ENCODE assay signal across 8 cellular contexts in genomic region chr1:32742132-32742947, GRCh38. TPM values are rescaled to one million over a fixed set of nuclear protein-coding genes. Genes with fewer than 3 reads are reported as not detected.
DNase-seq lines count a peak whose midpoint lies in the region; ATAC-seq and TF ChIP-seq lines count a peak whose summit lies in the region.

No MANE protein-coding gene starts in this region.

- H3K4me1 Mint-ChIP-seq in CD4-positive, alpha-beta memory T cell = peaks cover 0 to 5% (median 0%) of the 10 kb centered on the region in 4 donors
- peaks cover 15% of the 10 kb centered on the region for H3K4me1 Mint-ChIP-seq in nephron

- TF ChIP-seq CTCF in OCI-LY3 (IDR thresholded peaks at IDR 0.05; ENCODE audit: low read depth, low read length) (no peak), nephron (IDR thresholded peaks at IDR 0.05; ENCODE audit: unreplicated experiment in 3 of 3) (no peak)

- no peaks in the 10 kb centered on the region for H4K20me1 ChIP-seq in OCI-LY3 (ENCODE audit: insufficient read depth, low read length)

- peaks cover 6 to 8% of the 10 kb centered on the region in 2 donors for H3K27me3 Mint-ChIP-seq in CD4-positive, alpha-beta memory T cell
- no peaks in the 10 kb centered on the region for H3K27me3 Mint-ChIP-seq in nephron (ENCODE audit: low read depth)

- no peaks in the 10 kb centered on the region for H3K36me3 ChIP-seq in CD4-positive, alpha-beta memory T cell (ENCODE audit: insufficient read depth, low read length)
- H3K36me3 ChIP-seq in OCI-LY3 (replicated peaks; ENCODE audit: low read depth, low read length) = no peaks in the 10 kb centered on the region

- H3K9me3 ChIP-seq in CD4-positive, alpha-beta memory T cell (ENCODE audit: control insufficient read depth in 1 of 2, low read length in 2 of 2) = no peaks in the 10 kb centered on the region
- no peaks in the 10 kb centered on the region for H3K9me3 ChIP-seq in OCI-LY3 (ENCODE audit: insufficient read depth, low read length)

- H3K4me1 ChIP-seq in CD4-positive, alpha-beta memory T cell (ENCODE audit: insufficient read depth, low read length) = peaks cover 5% of the 10 kb centered on the region
- peaks cover 8% of the 10 kb centered on the region for H3K4me1 ChIP-seq in OCI-LY3 (ENCODE audit: low read length)

- no peak overlapping the region for H2AFZ ChIP-seq in OCI-LY3 (ENCODE audit: low read depth, low read length)

- no peaks in the 10 kb centered on the region for H3K79me2 ChIP-seq in OCI-LY3 (ENCODE audit: low read length)

- no peaks in the 10 kb centered on the region for H3K36me3 Mint-ChIP-seq in CD4-positive, alpha-beta memory T cell
- no peaks in the 10 kb centered on the region for H3K36me3 Mint-ChIP-seq in nephron (ENCODE audit: low read depth)

- no peak for DNase-seq in CD4-positive, alpha-beta memory T cell
- DNase-seq in epithelial cell of prostate (ENCODE audit: low read depth, low spot score) = no peak
- DNase-seq in NCI-H1694 treated with DMSO at 0.1 percent for 48 hours (lab: John Stamatoyannopoulos, UW) = no peak
- DNase-seq in SHP77 treated with DMSO at 0.1 percent for 48 hours (lab: John Stamatoyannopoulos, UW) = no peak
- no peak for DNase-seq in effector CD8-positive, alpha-beta T cell (lab: John Stamatoyannopoulos, UW)

- no peak overlapping the region for H3K9ac ChIP-seq in OCI-LY3 (ENCODE audit: low read length)

- intact Hi-C loops in CD4-positive, alpha-beta memory T cell (cut with micrococcal nuclease) = no loop called here

- no peaks in the 10 kb centered on the region for H3K9me3 Mint-ChIP-seq in CD4-positive, alpha-beta memory T cell
- H3K9me3 Mint-ChIP-seq in nephron = no peaks in the 10 kb centered on the region

- CTCF ChIA-PET in CD4-positive, alpha-beta memory T cell (lab: Charles Lee; ENCODE audit: partially characterized antibody) = interaction anchor here (1.6 kb wide), 1 partner anchor 30 kb away, joined by 8 read pairs; no protein-coding TSS in a partner anchor

- H3K27ac Mint-ChIP-seq in CD4-positive, alpha-beta memory T cell = no peak overlapping the region
- peak overlapping the region; percentile 4 to 87 (median 78) for H3K27ac Mint-ChIP-seq in nephron

- peak overlapping the region; percentile 20; the same call in 1 of the 2 replicates for H3K4me2 ChIP-seq in OCI-LY3 (ENCODE audit: low read length)

- H3K4me3 Mint-ChIP-seq in CD4-positive, alpha-beta memory T cell = peak overlapping the region in 7 of 8 donors; percentile 24 to 61 (median 49)
- H3K4me3 Mint-ChIP-seq in nephron = peak overlapping the region; percentile 79 to 86 (median 83)

- H3K27ac ChIP-seq in CD4-positive, alpha-beta memory T cell (ENCODE audit: low read depth, low read length) = no peak overlapping the region
- H3K27ac ChIP-seq in OCI-LY3 (ENCODE audit: low read length) = no peak overlapping the region
- H3K27ac ChIP-seq in epithelial cell of prostate = peak overlapping the region; percentile 93

- POLR2A ChIA-PET in CD4-positive, alpha-beta memory T cell (lab: Charles Lee; ENCODE audit: partially characterized antibody) = no interaction called here

- ATAC-seq in GM18867 (IDR thresholded peaks at IDR 0.05; ENCODE audit: unreplicated experiment) = no peak

- no peak overlapping the region for H3K4me3 ChIP-seq in CD4-positive, alpha-beta memory T cell (ENCODE audit: low read length in 2 of 2)
- H3K4me3 ChIP-seq in OCI-LY3 (ENCODE audit: low read length) = peak overlapping the region; percentile 40; the same call in 1 of the 2 replicates

- H3K27me3 ChIP-seq in CD4-positive, alpha-beta memory T cell (ENCODE audit: insufficient read depth, low read length) = peaks cover 12% of the 10 kb centered on the region
- H3K27me3 ChIP-seq in OCI-LY3 (ENCODE audit: low read depth, low read length) = no peaks in the 10 kb centered on the region

RNA-seq across cellular contexts. Expression of gene SYNC, which starts 39.8 kb away (rescaled TPM):
- total RNA-seq in CD4-positive, alpha-beta memory T cell = not detected
- not detected for polyA plus RNA-seq in CD4-positive, alpha-beta memory T cell

Comparison
In these comparisons a context has a peak if more than half of its experiments do, and no peak if none do; other contexts are left out.
1. H3K27ac Mint-ChIP-seq: peak in nephron (3 of 3); none in CD4-positive, alpha-beta memory T cell (0 of 7).